22 cellular contexts compared by ENCODE assay signal in genomic region chr15:75185271-75186029, GRCh38. TPM values are rescaled to one million over a fixed set of nuclear protein-coding genes. Genes with fewer than 3 reads are reported as not detected.
DNase-seq lines count a peak whose midpoint lies in the region; ATAC-seq, FAIRE-seq and TF ChIP-seq lines count a peak whose summit lies in the region.
"Had no signal": no experiment of that assay in that cellular context is flagged by ENCODE, and none has a peak within 500 bp of the region (broad histone marks: within the 10 kb centered on the region; RNA-seq: fewer than 3 reads in every experiment).

No MANE protein-coding gene starts in this region.

- no peak for FAIRE-seq in H1 (lab: Jason Lieb, UNC)
- no peak for FAIRE-seq in frontal cortex (lab: Jason Lieb, UNC)
- FAIRE-seq: H54, HTR-8/SVneo had no signal

- peak overlapping the region; percentile 2 to 86 (median 64); a peak in 20 of 22 replicates for H3K4me2 ChIP-seq in BLaER1 treated with 17β-estradiol and CSF1 and Interleukin-3, amounts not matched to agents 10 nM and 100 nM
- no peak overlapping the region for H3K4me2 ChIP-seq in GM23338
- H3K4me2 ChIP-seq in H1 (ENCODE audit: insufficient read depth in 1 of 2, low read depth in 2 of 2, low read length in 2 of 2) = no peak overlapping the region
- H3K4me2 ChIP-seq: PC-9 had no signal

- no peak overlapping the region for H3K14ac ChIP-seq in H1 (ENCODE audit: insufficient read length)

- H2BK5ac ChIP-seq in H1 (ENCODE audit: low read depth, low read length) = no peak overlapping the region

- H4K20me1 ChIP-seq in BLaER1 treated with 17β-estradiol and CSF1 and Interleukin-3, amounts not matched to agents 10 nM and 100 nM = no peaks in the 10 kb centered on the region
- H4K20me1 ChIP-seq in GM23338 (replicated peaks; ENCODE audit: insufficient read depth) (no peaks in the 10 kb centered on the region), H1 (replicated peaks in 1 of 2; ENCODE audit: control insufficient read depth in 1 of 2, insufficient read depth in 2 of 2, low read length in 2 of 2) (no peaks in the 10 kb centered on the region)

- H3K4ac ChIP-seq in H1 (replicated peaks; ENCODE audit: insufficient read length, low read depth, low read length) = no peak overlapping the region

- peak overlapping the region; percentile 43; the same call in 1 of the 2 replicates for H2BK20ac ChIP-seq in H1 (ENCODE audit: low read length)

- H3K18ac ChIP-seq in H1 (ENCODE audit: extremely low read depth, low read length) = no peak overlapping the region; the same call in none of the 2 replicates

- peak overlapping the region in 6 of 11 experiments; percentile 2 to 63 (median 32); a peak in 5 of 22 replicates for H3K27ac ChIP-seq in BLaER1 treated with 17β-estradiol and CSF1 and Interleukin-3, amounts not matched to agents 10 nM and 100 nM
- H3K27ac ChIP-seq in GM23338 (ENCODE audit: low read depth) (no peak overlapping the region), H1 (ENCODE audit: low read depth, low read length) (no peak overlapping the region), stomach (no peak overlapping the region)
- H3K27ac ChIP-seq: PC-9, SJSA1 had no signal

- peaks cover 28 to 60% (median 40%) of the 10 kb centered on the region in 10 experiments for H3K4me1 ChIP-seq in BLaER1 treated with 17β-estradiol and CSF1 and Interleukin-3, amounts not matched to agents 10 nM and 100 nM
- H3K4me1 ChIP-seq in GM23338 (ENCODE audit: insufficient read depth) (peaks cover 19% of the 10 kb centered on the region; the same call in 1 of the 2 replicates), H1 (replicated peaks in 1 of 4; ENCODE audit: control insufficient read depth in 3 of 4, insufficient read depth in 4 of 4, low read length in 3 of 4) (peaks cover 0 to 7% (median 4%) of the 10 kb centered on the region in 4 experiments), stomach (peaks cover 12 to 25% (median 23%) of the 10 kb centered on the region in 4 donors)
- H3K4me1 ChIP-seq: SJSA1 had no signal

- H3K4me3 Mint-ChIP-seq in GM23338 = no peak overlapping the region
- no peak overlapping the region for H3K4me3 Mint-ChIP-seq in activated T-cell treated with anti-CD3 and anti-CD28 coated beads, Interleukin-2, amount 50 U/mL, for 72 hours
- H3K4me3 Mint-ChIP-seq: CD8-positive, alpha-beta memory T cell had no signal

- H2AFZ ChIP-seq in GM23338 (no peak overlapping the region; the same call in 1 of the 2 replicates), H1 (ENCODE audit: low read length) (no peak overlapping the region)
- H2AFZ ChIP-seq: PC-9 had no signal

- H3K23ac ChIP-seq in H1 (ENCODE audit: insufficient read length) = no peak overlapping the region

- CTCF ChIA-PET in H1 (lab: Charles Lee; ENCODE audit: partially characterized antibody) = interaction anchor here (0.7 to 1.9 kb wide), 5 partner anchors 14 to 140 kb away, joined by 4 to 7 read pairs (median 5); partner anchors contain the start of gene C15orf39

- H3K79me2 ChIP-seq in GM23338 (replicated peaks; ENCODE audit: insufficient read depth) (no peaks in the 10 kb centered on the region), H1 (ENCODE audit: control insufficient read depth in 1 of 2, insufficient read depth in 2 of 2, low read length in 2 of 2) (no peaks in the 10 kb centered on the region)

- H3K9me3 Mint-ChIP-seq in GM23338 = peaks cover 12% of the 10 kb centered on the region
- H3K9me3 Mint-ChIP-seq in activated T-cell treated with anti-CD3 and anti-CD28 coated beads, Interleukin-2, amount 50 U/mL, for 72 hours = no peaks in the 10 kb centered on the region
- H3K9me3 Mint-ChIP-seq: CD8-positive, alpha-beta memory T cell had no signal

- H3K23me2 ChIP-seq in H1 (ENCODE audit: low read depth, low read length) = no peaks in the 10 kb centered on the region

- H3K9ac ChIP-seq in BLaER1 treated with 17β-estradiol and CSF1 and Interleukin-3, amounts not matched to agents 10 nM and 100 nM = no peak overlapping the region; a peak in 1 of 22 replicates
- H3K9ac ChIP-seq in H1 (replicated peaks in 1 of 4; ENCODE audit: extremely low read depth in 1 of 4, low read depth in 3 of 4, low read length in 3 of 4) = no peak overlapping the region

- no peak for TF ChIP-seq RAD21 in H1 (IDR thresholded peaks at IDR 0.05 in 1 of 2, conservative IDR thresholded peaks at IDR 0.05 in 1 of 2; ENCODE audit: low read depth in 2 of 2, low read length in 2 of 2)

- DNase-seq in GM23338 (ENCODE audit: low spot score) = peak; percentile 63
- peak; percentile 88 for DNase-seq in RPMI8226
- DNase-seq in H1 (ENCODE audit: low read depth in 1 of 2, low spot score in 2 of 2) = no peak
- DNase-seq in stomach = no peak
- DNase-seq in activated T-cell treated with anti-CD3 and anti-CD28 coated beads, Interleukin-2, amount 50 U/mL, for 72 hours = no peak
- DNase-seq in frontal cortex (ENCODE audit: low spot score in 2 of 2) = no peak
- DNase-seq: C1 segment of cervical spinal cord; CD8-positive, alpha-beta memory T cell; DMS79; Kasumi-1; MV-4-11; NCI-H1417 treated with DMSO at 0.1 percent for 48 hours; NCI-H187 treated with DMSO at 0.1 percent for 48 hours; NCI-H226; NCI-H524; PC-9; SW 1271 had no signal

- 0 out of 2 replicates have a peak overlapping the region, but pooled peaks have one; percentile 61 for H2BK15ac ChIP-seq in H1 (ENCODE audit: low read length)

- H3K79me1 ChIP-seq in H1 (ENCODE audit: low read depth, low read length) = no peaks in the 10 kb centered on the region

- H3K9me3 ChIP-seq in BLaER1 treated with 17β-estradiol and CSF1 and Interleukin-3, amounts not matched to agents 10 nM and 100 nM (replicated peaks in 1 of 11) = peaks cover 4 to 9% (median 7%) of the 10 kb centered on the region in 11 experiments; a peak in 20 of 22 replicates
- H3K9me3 ChIP-seq in H1 (ENCODE audit: insufficient read depth in 2 of 2, low read depth in 1 of 2, low read length in 1 of 2) = peaks cover 0 to 5% of the 10 kb centered on the region in 2 experiments; a peak in 1 of 4 replicates
- H3K9me3 ChIP-seq in stomach = no peaks in the 10 kb centered on the region
- H3K9me3 ChIP-seq: SJSA1 had no signal

- TF ChIP-seq POLR2A in H1 (IDR thresholded peaks at IDR 0.05; ENCODE audit: control extremely low read depth in 1 of 2, low read depth in 2 of 2, low read length in 2 of 2) = no peak
- TF ChIP-seq POLR2A in stomach (IDR thresholded peaks at IDR 0.05) = no peak

- peaks cover 17% of the 10 kb centered on the region for H3K4me1 Mint-ChIP-seq in GM23338
- H3K4me1 Mint-ChIP-seq in activated T-cell treated with anti-CD3 and anti-CD28 coated beads, Interleukin-2, amount 50 U/mL, for 72 hours (ENCODE audit: low read depth) = no peaks in the 10 kb centered on the region

- H3K27ac Mint-ChIP-seq in GM23338 = no peak overlapping the region
- no peak overlapping the region for H3K27ac Mint-ChIP-seq in activated T-cell treated with anti-CD3 and anti-CD28 coated beads, Interleukin-2, amount 50 U/mL, for 72 hours
- H3K27ac Mint-ChIP-seq: CD8-positive, alpha-beta memory T cell; IgD-negative memory B cell had no signal

- H3K27me3 ChIP-seq in BLaER1 treated with 17β-estradiol and CSF1 and Interleukin-3, amounts not matched to agents 10 nM and 100 nM = peaks cover 0 to 6% (median 4%) of the 10 kb centered on the region in 11 experiments; a peak in 18 of 22 replicates
- H3K27me3 ChIP-seq in GM23338 (ENCODE audit: insufficient read depth) (no peaks in the 10 kb centered on the region), H1 (replicated peaks in 1 of 4; ENCODE audit: control insufficient read depth in 3 of 4, extremely low read depth in 1 of 4, insufficient read depth in 3 of 4, low read length in 3 of 4) (no peaks in the 10 kb centered on the region), stomach (no peaks in the 10 kb centered on the region)
- H3K27me3 ChIP-seq: SJSA1 had no signal

- 86% methylated on average over 2 of the region's 5 CpGs; no CpG with 5 or more reads in 1 of the 2 experiments for WGBS in H1 (ENCODE audit: extremely low coverage in 1 of 2, insufficient coverage in 1 of 2, insufficient read length in 1 of 2, insufficient replicate concordance in 2 of 2, low coverage in 1 of 2, low lambda C conversion rate in 2 of 2, missing lambda C conversion rate in 1 of 2), 2 experiments
- WGBS in stomach, 5 donors = 67 to 83% (median 71%) methylated on average over 3 to 5 of the region's 5 CpGs

- H3K56ac ChIP-seq in H1 (replicated peaks; ENCODE audit: insufficient read length, low read depth, low read length) = no peak overlapping the region

- H3K27me3 Mint-ChIP-seq in GM23338 (ENCODE audit: insufficient read depth, low read depth, poor library complexity) = peaks cover 10% of the 10 kb centered on the region
- peaks cover 18% of the 10 kb centered on the region for H3K27me3 Mint-ChIP-seq in activated T-cell treated with anti-CD3 and anti-CD28 coated beads, Interleukin-2, amount 50 U/mL, for 72 hours (ENCODE audit: low read depth)

- peaks cover 5% of the 10 kb centered on the region; the same call in 2 of the 3 replicates for H3K36me3 Mint-ChIP-seq in GM23338 (ENCODE audit: low read depth)
- no peaks in the 10 kb centered on the region for H3K36me3 Mint-ChIP-seq in activated T-cell treated with anti-CD3 and anti-CD28 coated beads, Interleukin-2, amount 50 U/mL, for 72 hours (ENCODE audit: insufficient read depth in 2 of 2)
- H3K36me3 Mint-ChIP-seq: CD8-positive, alpha-beta memory T cell; IgD-negative memory B cell had no signal

- H2BK12ac ChIP-seq in H1 (ENCODE audit: low read depth, low read length) = peak overlapping the region; percentile 33; the same call in 1 of the 2 replicates

- H2BK120ac ChIP-seq in H1 (replicated peaks; ENCODE audit: low read depth, low read length) = no peak overlapping the region

- H2AK5ac ChIP-seq in H1 (ENCODE audit: low read depth, low read length) = peak overlapping the region; percentile 39; the same call in 1 of the 2 replicates

- H4K91ac ChIP-seq in H1 (replicated peaks; ENCODE audit: insufficient read length, low read length) = peak overlapping the region; percentile 55

- no peak overlapping the region for H4K5ac ChIP-seq in H1 (ENCODE audit: insufficient read length, low read depth, low read length)

- intact Hi-C loops in stomach (cut with DNase I; ENCODE audit: low total_unique reads) = no loop called here

- no peak overlapping the region for H4K8ac ChIP-seq in H1 (ENCODE audit: extremely low read depth, insufficient read depth, low read length)

- H3K36me3 ChIP-seq in BLaER1 treated with 17β-estradiol and CSF1 and Interleukin-3, amounts not matched to agents 10 nM and 100 nM = no peaks in the 10 kb centered on the region
- H3K36me3 ChIP-seq in GM23338 (ENCODE audit: insufficient read depth) (no peaks in the 10 kb centered on the region), H1 (ENCODE audit: control insufficient read depth in 2 of 4, insufficient read depth in 4 of 4, low read length in 3 of 4) (no peaks in the 10 kb centered on the region), stomach (no peaks in the 10 kb centered on the region)
- H3K36me3 ChIP-seq: SJSA1 had no signal

- H3F3A ChIP-seq in GM23338 (replicated peaks; ENCODE audit: low read depth) = 0 out of 2 replicates have a peak, but pooled peaks cover 4% of the 10 kb centered on the region

- H3K9me2 ChIP-seq in GM23338 (ENCODE audit: insufficient read depth) = no peaks in the 10 kb centered on the region

- TF ChIP-seq EP300 in H1 (IDR thresholded peaks at IDR 0.05; ENCODE audit: borderline replicate concordance in 1 of 2, low read depth in 2 of 2, low read length in 2 of 2) = no peak
- no peak for TF ChIP-seq EP300 in stomach (IDR thresholded peaks at IDR 0.05)

- POLR2A ChIA-PET in H1 (lab: Charles Lee; ENCODE audit: partially characterized antibody) = interaction anchor here (1.4 to 2.0 kb wide), 5 partner anchors 11 to 18 kb away, joined by 4 to 8 read pairs (median 6); partner anchors contain the start of gene C15orf39

- ATAC-seq in GM23338 = peak; percentile 17; the same call in 1 of the 3 replicates
- ATAC-seq in activated T-cell treated with anti-CD3 and anti-CD28 coated beads, Interleukin-2, amount 50 U/mL, for 72 hours (replicated peaks in 1 of 2) = no peak

- TF ChIP-seq CTCF in GM23338 (conservative IDR thresholded peaks at IDR 0.05; ENCODE audit: low read depth in 2 of 2) (no peak), H1 (IDR thresholded peaks at IDR 0.05; ENCODE audit: control extremely low read depth in 1 of 3, insufficient read depth in 1 of 3, low read depth in 1 of 3, low read length in 3 of 3) (no peak), stomach (IDR thresholded peaks at IDR 0.05) (no peak)

- no peak overlapping the region for H3K4me3 ChIP-seq in BLaER1 treated with 17β-estradiol and CSF1 and Interleukin-3, amounts not matched to agents 10 nM and 100 nM
- H3K4me3 ChIP-seq in GM23338 = no peak overlapping the region
- no peak overlapping the region for H3K4me3 ChIP-seq in H1 (ENCODE audit: extremely low read depth in 1 of 4, insufficient read depth in 2 of 4, low read depth in 3 of 4, low read length in 4 of 4)
- H3K4me3 ChIP-seq in stomach = no peak overlapping the region
- H3K4me3 ChIP-seq: PC-9, SJSA1 had no signal

RNA-seq across cellular contexts. Expression of gene C15orf39, which starts 16.2 kb away (rescaled TPM):
- total RNA-seq in GM23338 (2014; rRNA removed; shearing (Covaris generic)) = 48.5 and 54.1 TPM in 2 replicates
- polyA plus RNA-seq in GM23338 (2016; fragmentation: Nextera tagmentation; extraction: Ambion mirVana) = 13.4 and 13.9 TPM in 2 replicates
- total RNA-seq in H1 (2021; fragmentation: NEBNext Ultra II Directional; extraction: Animal tissue kit (Norgen Biotek cat#: 25700)) = 35.6 and 38.5 TPM in 2 replicates
- 13.8 and 18.9 TPM in 2 replicates for polyA plus RNA-seq in H1 (2011; rRNA removed)
- 5.7 TPM for polyA plus RNA-seq in H1 (2011; cell fraction: cytosol; rRNA removed)
- 15.1 TPM for polyA plus RNA-seq in H1 (2011; cell fraction: nucleus; rRNA removed)
- polyA plus RNA-seq in H1 (2012, experiment 1 of 2) = 17.6 to 27.7 TPM (median 24.3 TPM) in 4 replicates
- 24.9 TPM for polyA plus RNA-seq in H1 (2012, experiment 2 of 2)
- polyA plus RNA-seq in H1 (2013, experiment 1 of 2) = 23.9 TPM
- polyA plus RNA-seq in H1 (2013, experiment 2 of 2) = 24.3 TPM
- 14.5 and 15.8 TPM in 2 replicates for polyA minus RNA-seq in H1 (2011; rRNA and poly(A)+ RNA removed)
- 23.3 TPM for polyA minus RNA-seq in H1 (2011; cell fraction: cytosol; rRNA and poly(A)+ RNA removed)
- polyA minus RNA-seq in H1 (2011; cell fraction: nucleus; rRNA and poly(A)+ RNA removed) = 21.6 TPM
- 10 to 100 TPM in 4 of 5 donors, 1 to 10 TPM in 1; 3.1 to 29.1 (median 15.2) TPM for total RNA-seq in stomach
- polyA plus RNA-seq in stomach = 1 to 10 TPM; 6.4 to 7.5 (median 7.2) TPM
- total RNA-seq in activated T-cell treated with anti-CD3 and anti-CD28 coated beads, Interleukin-2, amount 50 U/mL, for 72 hours = 10 to 100 TPM; 16.5 to 22.0 TPM
- 0.41 TPM for total RNA-seq in frontal cortex

Comparison
In these comparisons a context has a peak if more than half of its experiments do, and no peak if none do; other contexts are left out.
1. H3K27ac ChIP-seq: peak in BLaER1 treated with 17β-estradiol and CSF1 and Interleukin-3, amounts not matched to agents 10 nM and 100 nM (6 of 11); none in GM23338 (single experiment), H1 (single experiment) and stomach (0 of 5).
2. H3K4me2 ChIP-seq: peak in BLaER1 treated with 17β-estradiol and CSF1 and Interleukin-3, amounts not matched to agents 10 nM and 100 nM (11 of 11); none in GM23338 (single experiment) and H1 (0 of 2).
3. DNase-seq: peak in GM23338 (single experiment) and RPMI8226 (single experiment); none in H1 (0 of 2), stomach (single experiment), activated T-cell treated with anti-CD3 and anti-CD28 coated beads, Interleukin-2, amount 50 U/mL, for 72 hours (0 of 2) and frontal cortex (0 of 2).